ENCODE assay signal across 21 cellular contexts in the genomic region with DNA sequence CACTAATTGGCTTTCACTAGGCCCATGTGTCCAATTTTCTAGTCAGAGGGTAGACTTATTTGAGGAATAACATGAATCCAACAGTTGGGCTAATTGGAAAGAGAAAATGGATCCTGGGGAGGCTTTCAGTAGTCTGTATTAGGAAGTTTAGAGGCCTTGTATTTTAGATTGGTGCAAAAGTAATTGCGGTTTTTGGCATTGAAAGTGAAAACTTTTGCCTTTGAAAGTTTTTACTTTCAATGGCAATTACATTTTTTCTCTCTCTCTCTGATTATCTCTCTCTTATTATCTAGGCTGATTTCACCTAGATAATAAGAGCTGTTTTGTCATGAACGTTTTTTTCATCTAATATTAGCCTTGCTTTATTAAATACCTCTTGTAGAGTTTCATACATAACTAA.
"Had no signal": no experiment of that assay in that cellular context is flagged by ENCODE, and none has a peak within 500 bp of the region (broad histone marks: within the 10 kb centered on the region; RNA-seq: fewer than 3 reads in every experiment).

No MANE protein-coding gene starts in this region.

- H3K27me3 ChIP-seq: ovary, spleen, tibial nerve, upper lobe of left lung had no signal

- ATAC-seq: left lobe of liver; naive thymus-derived CD8-positive, alpha-beta T cell; psoas muscle; stimulated activated naive B cell treated with anti-CD40 and anti-IgM and Interleukin-4, amounts not matched to agents 10 μg/mL and 1 μg/mL and 100 μg/mL, for 72 hours had no signal

- FAIRE-seq: colon, urothelium cell line had no signal

- H3K27ac ChIP-seq: ovary, psoas muscle, skin epidermis, spleen, thoracic aorta, tibial nerve, upper lobe of left lung had no signal

- DNase-seq: cerebellar nuclear complex; effector memory CD4-positive, alpha-beta T cell; hypothalamus; immature natural killer cell; islet precursor cell; mesenchymal stem cell; naive thymus-derived CD8-positive, alpha-beta T cell; occipital lobe; ovary; posterior cingulate gyrus; psoas muscle; right cardiac atrium; spleen; stimulated activated naive B cell treated with anti-CD40 and anti-IgM and Interleukin-4, amounts not matched to agents 10 μg/mL and 1 μg/mL and 100 μg/mL, for 72 hours; upper lobe of left lung had no signal
